In the genomic region with DNA sequence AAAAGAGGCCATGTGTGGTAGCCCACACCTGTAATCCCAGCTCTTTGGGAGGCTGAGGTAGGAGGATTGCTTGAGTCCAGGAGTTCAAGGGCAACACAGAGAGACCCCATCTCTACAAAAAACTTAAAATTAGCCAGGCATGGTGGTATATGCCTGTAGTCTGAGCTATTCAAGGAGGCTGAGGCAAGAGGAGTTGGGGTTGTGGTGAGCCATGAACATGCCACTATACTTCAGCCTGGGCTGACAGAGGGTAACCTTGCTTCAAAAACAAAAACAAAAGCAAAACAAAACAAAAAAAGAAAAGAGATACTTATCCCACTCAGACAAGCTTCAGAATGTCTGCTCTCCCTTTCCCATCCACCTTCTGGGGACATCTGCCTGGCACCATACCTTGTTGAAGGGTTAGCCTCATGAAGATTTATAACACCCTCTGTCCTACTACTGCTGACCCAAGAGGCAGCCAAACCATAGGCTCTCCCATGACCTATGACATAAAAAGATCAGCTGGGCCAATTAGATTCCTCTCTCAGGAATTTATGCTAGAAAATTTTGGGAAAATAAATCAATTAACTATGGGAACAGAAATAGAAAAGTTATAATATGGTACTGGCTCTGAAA, we compare ENCODE assay signal across 12 cellular contexts.
"Had no signal": no experiment of that assay in that cellular context is flagged by ENCODE, and none has a peak within 500 bp of the region (broad histone marks: within the 10 kb centered on the region; RNA-seq: fewer than 3 reads in every experiment).

No MANE protein-coding gene starts in this region.

- H3K4me3 Mint-ChIP-seq: neural progenitor cell had no signal

- ATAC-seq: esophagus mucosa had no signal

- H3K27ac Mint-ChIP-seq: neural progenitor cell had no signal

- H3K4me2 ChIP-seq: neural progenitor cell had no signal

- H3K36me3 ChIP-seq: neural progenitor cell, uterus had no signal

- H2AFZ ChIP-seq: neural progenitor cell had no signal

- H3K4me1 Mint-ChIP-seq: neural progenitor cell had no signal

- H3K9me3 Mint-ChIP-seq: neural progenitor cell had no signal

- H3K4me3 ChIP-seq: neural progenitor cell, right atrium auricular region, thyroid gland, uterus had no signal

- H3K27me3 ChIP-seq: neural progenitor cell, right atrium auricular region, thyroid gland, uterus had no signal

- H3K9me3 ChIP-seq: right atrium auricular region, thyroid gland, uterus had no signal

- H3K4me1 ChIP-seq: neural progenitor cell, right atrium auricular region, thyroid gland, uterus had no signal

- DNase-seq: activated CD4-positive, alpha-beta T cell treated with anti-CD3 and anti-CD28 coated beads for 48 hours; activated naive CD4-positive, alpha-beta T cell treated with anti-CD3 and anti-CD28 coated beads, Interleukin-2, amount 50 U/mL, for 16 hours; anterior cingulate cortex; dermis blood vessel endothelial cell; hypothalamus; kidney glomerular epithelial cell; small intestine; thyroid gland; uterus had no signal

- H3K27ac ChIP-seq: neural progenitor cell, right atrium auricular region, thyroid gland, uterus had no signal
